8 cellular contexts compared by ENCODE assay signal in genomic region chr5:172707285-172708182, GRCh38.
DNase-seq lines count a peak whose midpoint lies in the region; ATAC-seq and TF ChIP-seq lines count a peak whose summit lies in the region.

No MANE protein-coding gene starts in this region.

- H3K4me3 ChIP-seq in RWPE2 (ENCODE audit: severe bottlenecking), result no peak overlapping the region
- H3K4me3 ChIP-seq in fibroblast of pulmonary artery (replicated peaks; ENCODE audit: low read depth, low read length), result no peak overlapping the region

- peaks cover 15% of the 10 kb centered on the region for H3K27me3 Mint-ChIP-seq in T-helper 2 cell treated with Interferon-gamma antibody and Interleukin-4, amounts not matched to agents 5 μg/mL and 100 μg/mL, for 36 hours (ENCODE audit: low read depth)

- H3K27me3 ChIP-seq in RWPE2 (ENCODE audit: insufficient read depth, poor library complexity, severe bottlenecking), result no peaks in the 10 kb centered on the region

- TF ChIP-seq CTCF in RWPE2 (IDR thresholded peaks at IDR 0.05; ENCODE audit: poor library complexity, severe bottlenecking), result peak; percentile 94
- TF ChIP-seq CTCF in fibroblast of pulmonary artery (IDR thresholded peaks at IDR 0.05; ENCODE audit: low read length, missing control alignments), result peak; percentile 59

- no peaks in the 10 kb centered on the region for H3K9me3 Mint-ChIP-seq in T-helper 2 cell treated with Interferon-gamma antibody and Interleukin-4, amounts not matched to agents 5 μg/mL and 100 μg/mL, for 36 hours

- no peaks in the 10 kb centered on the region for H3K9me3 ChIP-seq in RWPE2 (ENCODE audit: severe bottlenecking)

- H3K4me1 ChIP-seq in RWPE2 (ENCODE audit: insufficient read depth, poor library complexity, severe bottlenecking), result peaks cover 2% of the 10 kb centered on the region

- peak; percentile 85 for DNase-seq in D341Med (ENCODE audit: low spot score)
- peak; percentile 46 for DNase-seq in HK-2 (ENCODE audit: unreplicated experiment)
- DNase-seq in RWPE2 (ENCODE audit: low spot score), result no peak
- peak; percentile 79 for DNase-seq in fibroblast of pulmonary artery (ENCODE audit: low read depth)
- peak; percentile 72 for DNase-seq in retina
- DNase-seq in activated CD4-positive, alpha-beta T cell treated with anti-CD3 and anti-CD28 coated beads, Interleukin-2, amount 50 U/mL, for 1 hour, result no peak
- DNase-seq in T-helper 2 cell treated with Interferon-gamma antibody and Interleukin-4, amounts not matched to agents 5 μg/mL and 100 μg/mL, for 36 hours (ENCODE audit: low spot score), result no peak

- no peak overlapping the region for H3K27ac ChIP-seq in RWPE2 (ENCODE audit: poor library complexity, severe bottlenecking)

- ATAC-seq in RWPE2 (ENCODE audit: low read depth), result peak; percentile 97
- no peak for ATAC-seq in HG02763 (IDR thresholded peaks at IDR 0.05; ENCODE audit: unreplicated experiment)

- H3K27ac Mint-ChIP-seq in T-helper 2 cell treated with Interferon-gamma antibody and Interleukin-4, amounts not matched to agents 5 μg/mL and 100 μg/mL, for 36 hours, result no peak overlapping the region

- no peaks in the 10 kb centered on the region for H3K36me3 ChIP-seq in RWPE2 (ENCODE audit: low read depth)

- H3K4me3 Mint-ChIP-seq in T-helper 2 cell treated with Interferon-gamma antibody and Interleukin-4, amounts not matched to agents 5 μg/mL and 100 μg/mL, for 36 hours, result no peak overlapping the region

- H3K4me1 Mint-ChIP-seq in T-helper 2 cell treated with Interferon-gamma antibody and Interleukin-4, amounts not matched to agents 5 μg/mL and 100 μg/mL, for 36 hours (ENCODE audit: low read depth), result no peaks in the 10 kb centered on the region

- H3K36me3 Mint-ChIP-seq in T-helper 2 cell treated with Interferon-gamma antibody and Interleukin-4, amounts not matched to agents 5 μg/mL and 100 μg/mL, for 36 hours (ENCODE audit: low read depth), result no peaks in the 10 kb centered on the region

Comparison
In these comparisons a context has a peak if more than half of its experiments do, and no peak if none do; other contexts are left out.
1. DNase-seq: peak in D341Med (single experiment), HK-2 (single experiment), fibroblast of pulmonary artery (single experiment) and retina (single experiment); none in RWPE2 (single experiment), activated CD4-positive, alpha-beta T cell treated with anti-CD3 and anti-CD28 coated beads, Interleukin-2, amount 50 U/mL, for 1 hour (single experiment) and T-helper 2 cell treated with Interferon-gamma antibody and Interleukin-4, amounts not matched to agents 5 μg/mL and 100 μg/mL, for 36 hours (single experiment).